Comparison of ENCODE assay signal across 9 cellular contexts in genomic region chr19:49147923-49148682, GRCh38. TPM values are rescaled to one million over a fixed set of nuclear protein-coding genes. Genes with fewer than 3 reads are reported as not detected.
DNase-seq lines count a peak whose midpoint lies in the region; ATAC-seq and TF ChIP-seq lines count a peak whose summit lies in the region.
"Had no signal": no experiment of that assay in that cellular context is flagged by ENCODE, and none has a peak within 500 bp of the region (broad histone marks: within the 10 kb centered on the region; RNA-seq: fewer than 3 reads in every experiment).

No MANE protein-coding gene starts in this region.

- H3K27me3 ChIP-seq in heart right ventricle = peaks cover 0 to 44% (median 0%) of the 10 kb centered on the region in 7 donors
- H3K27me3 ChIP-seq in neuronal stem cell (ENCODE audit: control insufficient read depth in 3 of 3, insufficient read depth in 3 of 3, low read depth in 1 of 3, low read length in 3 of 3) = peaks cover 0 to 14% (median 0%) of the 10 kb centered on the region in 3 experiments

- peaks cover 18% of the 10 kb centered on the region for H3K4me1 Mint-ChIP-seq in Calu3 (ENCODE audit: low read depth, unreplicated experiment)

- no TSS peak for BruUV-seq in Calu3 (replicated peaks; lab: Mats Ljungman, UMichigan)

- no peak overlapping the region for H2BK120ac ChIP-seq in neuronal stem cell (ENCODE audit: low read depth, low read length)

- H3K18ac ChIP-seq in neuronal stem cell (ENCODE audit: low read length) = no peak overlapping the region

- peaks cover 2% of the 10 kb centered on the region for H3K9me3 Mint-ChIP-seq in Calu3 (ENCODE audit: low read depth, unreplicated experiment)

- no peak overlapping the region for H4K8ac ChIP-seq in neuronal stem cell (ENCODE audit: low read depth, low read length)

- H3K27ac Mint-ChIP-seq in Calu3 (ENCODE audit: unreplicated experiment) = no peak overlapping the region

- no peak overlapping the region for H2BK15ac ChIP-seq in neuronal stem cell (ENCODE audit: low read length)

- DNase-seq in Calu3 (no peak), heart right ventricle (peak in 1 of 2 donors; percentile 73), neuronal stem cell (ENCODE audit: low spot score) (no peak), kidney glomerular epithelial cell (lab: John Stamatoyannopoulos, UW) (no peak), NK-92 (lab: John Stamatoyannopoulos, UW; ENCODE audit: unreplicated experiment) (no peak), NCI-H446 (lab: John Stamatoyannopoulos, UW) (no peak), islet precursor cell (no peak)

- H3K4me3 ChIP-seq in heart right ventricle (peak overlapping the region in 9 of 10 donors; percentile 62 to 91 (median 71)), neuronal stem cell (ENCODE audit: low read length in 2 of 2) (no peak overlapping the region)

- H3K27ac ChIP-seq in VCaP (peak overlapping the region; percentile 98), heart right ventricle (peak overlapping the region; percentile 63 to 97 (median 84)), neuronal stem cell (replicated peaks; ENCODE audit: low read length) (no peak overlapping the region)

- H2AK5ac ChIP-seq in neuronal stem cell (ENCODE audit: low read depth, low read length) = no peak overlapping the region

- H3K9me3 ChIP-seq in heart right ventricle (no peaks in the 10 kb centered on the region), neuronal stem cell (replicated peaks in 1 of 2; ENCODE audit: control insufficient read depth in 2 of 2, insufficient read depth in 1 of 2, low read depth in 1 of 2, low read length in 2 of 2) (no peaks in the 10 kb centered on the region)

- peak overlapping the region; percentile 90 for H3K4me2 ChIP-seq in neuronal stem cell (ENCODE audit: insufficient read depth, low read length, poor library complexity, severe bottlenecking)

- H4K91ac ChIP-seq in neuronal stem cell (ENCODE audit: low read depth, low read length, poor library complexity) = no peak overlapping the region

- no peak for TF ChIP-seq CTCF in Calu3 (IDR thresholded peaks at IDR 0.05; ENCODE audit: unreplicated experiment)
- TF ChIP-seq CTCF in VCaP (conservative IDR thresholded peaks at IDR 0.05) = no peak
- TF ChIP-seq CTCF in heart right ventricle (IDR thresholded peaks at IDR 0.05) = no peak

- H3K9ac ChIP-seq in neuronal stem cell (ENCODE audit: low read depth, low read length, poor library complexity) = no peak overlapping the region

- 62% methylated on average over 11 of the region's 11 CpGs for WGBS in heart right ventricle, 2 donors
- WGBS in neuronal stem cell (ENCODE audit: extremely low coverage in 2 of 2, insufficient read length in 2 of 2, insufficient replicate concordance in 1 of 2), 2 donors = no CpG with 5 or more reads among the region's 11 CpGs

- H3K4me1 ChIP-seq in heart right ventricle (peaks cover 12 to 61% (median 48%) of the 10 kb centered on the region in 9 donors), neuronal stem cell (ENCODE audit: control insufficient read depth in 2 of 2, insufficient read depth in 1 of 2, low read depth in 1 of 2, low read length in 2 of 2) (peaks cover 17 to 18% of the 10 kb centered on the region in 2 donors)

- peak overlapping the region; percentile 24 for H2BK12ac ChIP-seq in neuronal stem cell (ENCODE audit: low read length)

- no peak overlapping the region for H2BK5ac ChIP-seq in neuronal stem cell (ENCODE audit: low read length)

- no peak overlapping the region for H3K4ac ChIP-seq in neuronal stem cell (ENCODE audit: low read length)

- no peak overlapping the region for H2AFZ ChIP-seq in neuronal stem cell (ENCODE audit: low read length)

- intact Hi-C loops in Calu3 (cut with micrococcal nuclease; ENCODE audit: unreplicated experiment) (no loop called here), heart right ventricle (cut with DNase I) (loop anchor here in 8 of 10 donors (2.0 to 5.0 kb wide), 5 partner anchors 29 to 51 kb away; partner anchors contain the start of genes LIN7B (in 2 of the 8), C19orf73 (in 1 of the 8) and PPFIA3 (in 1 of the 8))

- H3K4me3 Mint-ChIP-seq in Calu3 (ENCODE audit: low read depth, unreplicated experiment) = peak overlapping the region; percentile 71

- H3K14ac ChIP-seq in neuronal stem cell (ENCODE audit: low read length) = no peak overlapping the region

- no peaks in the 10 kb centered on the region for H3K79me1 ChIP-seq in neuronal stem cell (ENCODE audit: low read depth, low read length)

- ATAC-seq in heart right ventricle = peak in 5 of 8 donors; percentile 8 to 24 (median 21)

- no peak overlapping the region for H3K23ac ChIP-seq in neuronal stem cell (ENCODE audit: low read depth, low read length, poor library complexity)

- CTCF ChIA-PET in Calu3 (lab: Charles Lee) = interaction anchor here (1.2 to 1.7 kb wide), 3 partner anchors 9 to 77 kb away, joined by 4 to 9 read pairs (median 5); partner anchors contain the start of gene LIN7B

- H3K36me3 ChIP-seq in heart right ventricle (no peaks in the 10 kb centered on the region), neuronal stem cell (replicated peaks in 1 of 2; ENCODE audit: control insufficient read depth in 2 of 2, insufficient read depth in 2 of 2, low read length in 2 of 2) (no peaks in the 10 kb centered on the region)

- peaks cover 53% of the 10 kb centered on the region for H3K27me3 Mint-ChIP-seq in Calu3 (ENCODE audit: unreplicated experiment)

- peaks cover 44% of the 10 kb centered on the region for H3K36me3 Mint-ChIP-seq in Calu3 (ENCODE audit: insufficient read depth, unreplicated experiment)

RNA-seq across cellular contexts. Expression of gene HRC, which starts 7.1 kb away (rescaled TPM):
- total RNA-seq in Calu3 (2022) (not detected in 2 replicates), heart right ventricle (1,000 to 10,000 TPM in 6 of 10 donors, 100 to 1,000 TPM in 4; 901 to 1,557 (median 1,052) TPM)
- polyA plus RNA-seq in heart right ventricle = 100 to 1,000 TPM; 331 to 710 TPM
- polyA plus RNA-seq in neuronal stem cell (2013, experiment 1 of 2) = 0.66 TPM
- 0.76 TPM for polyA plus RNA-seq in neuronal stem cell (2013, experiment 2 of 2)
- total RNA-seq: T-helper 2 cell treated with Interferon-gamma antibody and Interleukin-4, amounts not matched to agents 100 ng/mL and 5 ng/mL, for 36 hours had no signal

RNA-seq across cellular contexts. Expression of gene TRPM4, which starts 9.5 kb away (rescaled TPM):
- 70.0 and 79.9 TPM in 2 replicates for total RNA-seq in Calu3 (2022)
- 10 to 100 TPM; 21.7 to 38.5 (median 33.0) TPM for total RNA-seq in heart right ventricle
- 100 to 1,000 TPM in 1 of 2 donors, 10 to 100 TPM in 1; 20.4 to 100 TPM for polyA plus RNA-seq in heart right ventricle
- 4.2 TPM for polyA plus RNA-seq in neuronal stem cell (2013, experiment 1 of 2)
- polyA plus RNA-seq in neuronal stem cell (2013, experiment 2 of 2) = 4.4 TPM

RNA-seq across cellular contexts. Expression of gene PPFIA3, which starts 28.8 kb away (rescaled TPM):
- total RNA-seq in Calu3 (2022) = 4.9 and 6.0 TPM in 2 replicates
- 1 to 10 TPM; 3.6 to 7.0 (median 5.8) TPM for total RNA-seq in heart right ventricle
- 10 to 100 TPM; 15.4 to 16.7 TPM for polyA plus RNA-seq in heart right ventricle
- polyA plus RNA-seq in neuronal stem cell (2013, experiment 1 of 2) = 10.5 TPM
- polyA plus RNA-seq in neuronal stem cell (2013, experiment 2 of 2) = 10.8 TPM

RNA-seq across cellular contexts. Expression of gene C19orf73, which starts 29.2 kb away (rescaled TPM):
- 1.9 and 2.0 TPM in 2 replicates for total RNA-seq in Calu3 (2022)
- 1 to 10 TPM in 5 of 10 donors, under 1 TPM in 5; 0.64 to 2.3 (median 1.0) TPM for total RNA-seq in heart right ventricle
- polyA plus RNA-seq in heart right ventricle = 1 to 10 TPM; 1.9 to 5.4 TPM
- 1.1 TPM for polyA plus RNA-seq in neuronal stem cell (2013, experiment 1 of 2)
- 1.3 TPM for polyA plus RNA-seq in neuronal stem cell (2013, experiment 2 of 2)

RNA-seq across cellular contexts. Expression of gene LIN7B, which starts 33.9 kb away (rescaled TPM):
- total RNA-seq in Calu3 (2022) = 7.0 and 7.5 TPM in 2 replicates
- total RNA-seq in heart right ventricle = 10 to 100 TPM; 17.6 to 26.7 (median 23.0) TPM
- 10 to 100 TPM; 25.9 to 38.5 TPM for polyA plus RNA-seq in heart right ventricle
- 3.6 TPM for polyA plus RNA-seq in neuronal stem cell (2013, experiment 1 of 2)
- polyA plus RNA-seq in neuronal stem cell (2013, experiment 2 of 2) = 3.0 TPM

Comparison
In these comparisons a context has a peak if more than half of its experiments do, and no peak if none do; other contexts are left out.
1. H3K4me3 ChIP-seq: peak in heart right ventricle (9 of 10); none in neuronal stem cell (0 of 2).
2. RNA of gene HRC, which starts 7.1 kb away (total RNA-seq): 901 to 1,557 TPM in heart right ventricle; not detected in Calu3; every median in the first group is over 100 times any median in the second.